Comparison of ENCODE assay signal across 26 cellular contexts in the genomic region with DNA sequence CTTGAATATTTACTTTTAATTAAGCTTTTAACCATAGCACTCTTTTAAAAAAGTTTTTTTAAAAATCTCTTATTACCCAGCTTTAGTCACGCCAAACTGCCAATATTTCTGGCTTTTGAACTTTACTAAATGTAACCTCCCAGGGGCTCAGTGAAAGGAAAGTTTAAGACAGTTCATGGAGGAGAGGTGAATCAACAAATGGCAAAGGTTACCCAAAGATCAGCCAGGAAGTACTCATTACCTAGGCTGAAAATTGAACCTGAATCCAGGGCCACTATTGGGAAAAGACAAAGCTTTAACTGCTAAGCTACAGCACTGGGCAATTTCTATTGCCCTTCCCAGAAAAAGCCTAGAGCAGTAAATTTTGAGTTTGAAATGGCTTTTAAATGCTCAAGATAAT.
"Had no signal": no experiment of that assay in that cellular context is flagged by ENCODE, and none has a peak within 500 bp of the region (broad histone marks: within the 10 kb centered on the region; RNA-seq: fewer than 3 reads in every experiment).

No MANE protein-coding gene starts in this region.

- H3K4me3 ChIP-seq: stomach, suprapubic skin, testis, thoracic aorta, thyroid gland, tibial artery, tibial nerve, transverse colon, upper lobe of left lung, upper lobe of right lung, uterus, vagina had no signal

- H3K27ac ChIP-seq: stomach, suprapubic skin, testis, thoracic aorta, thyroid gland, tibial artery, tibial nerve, transverse colon, upper lobe of left lung, upper lobe of right lung, uterus, vagina had no signal

- DNase-seq: stimulated activated CD4-positive, alpha-beta T cell treated with anti-CD3 and anti-CD28 coated beads, Interleukin-2, amount 100 ng/mL, for 48 hours; stimulated activated CD4-positive, alpha-beta T cell treated with anti-CD3 and anti-CD28 coated beads, Interleukin-4, amount 100 ng/mL, for 1 hour; stimulated activated CD4-positive, alpha-beta T cell treated with anti-CD3 and anti-CD28 coated beads, Interleukin-4, amount 100 ng/mL, for 24 hours; stimulated activated CD4-positive, alpha-beta T cell treated with anti-CD3 and anti-CD28 coated beads, Interleukin-4, amount 100 ng/mL, for 4 hours; stimulated activated CD8-positive, alpha-beta memory T cell treated with anti-CD3 and anti-CD28 coated beads, Interleukin-4, amount 100 ng/mL, for 48 hours; stimulated activated naive B cell treated with anti-CD40 and anti-IgM and Interleukin-4, amounts not matched to agents 10 μg/mL and 1 μg/mL and 100 μg/mL, for 72 hours; stimulated activated naive CD4-positive, alpha-beta T cell; stimulated activated naive CD4-positive, alpha-beta T cell treated with Interleukin-2 at 50 U/mL for 16 hours; stimulated activated naive CD8-positive, alpha-beta T cell treated with anti-CD3 and anti-CD28 coated beads, Interleukin-15, amount 100 ng/mL, for 72 hours; stimulated activated naive CD8-positive, alpha-beta T cell treated with anti-CD3 and anti-CD28 coated beads, Interleukin-15, Interleukin-2, amounts not matched to agents 100 U/mL and 50 U/mL, for 24 hours; stomach; substantia nigra; testis; thyroid gland; tibial artery; transverse colon; trophoblast cell; upper lobe of left lung; upper lobe of right lung; uterus had no signal

- H3K36me3 ChIP-seq: suprapubic skin, thoracic aorta, thyroid gland, tibial artery, tibial nerve, upper lobe of left lung, upper lobe of right lung, uterus, vagina had no signal

- H3K4me1 ChIP-seq: stomach, suprapubic skin, testis, thyroid gland, tibial artery, tibial nerve, transverse colon, upper lobe of left lung, upper lobe of right lung, uterus, vagina had no signal

- H3K27me3 ChIP-seq: stomach, suprapubic skin, testis, thyroid gland, tibial artery, tibial nerve, transverse colon, upper lobe of left lung, upper lobe of right lung, uterus, vagina had no signal

- H3K9me3 ChIP-seq: suprapubic skin, testis, thyroid gland, vagina had no signal

- ATAC-seq: stimulated activated effector memory CD8-positive, alpha-beta T cell treated with anti-CD3 and anti-CD28 coated beads, Interleukin-12 subunit alpha, Interleukin-12 subunit beta, amount 100 ng/mL, for 72 hours; stimulated activated memory B cell treated with anti-CD40 and anti-IgM and Interleukin-4, amounts not matched to agents 10 μg/mL and 1 μg/mL and 100 μg/mL, for 72 hours; stimulated activated naive B cell treated with anti-CD40 and anti-IgM and Interleukin-4, amounts not matched to agents 10 μg/mL and 1 μg/mL and 100 μg/mL, for 72 hours; stimulated activated naive CD8-positive, alpha-beta T cell treated with anti-CD3 and anti-CD28 coated beads, Interleukin-15, amount 100 ng/mL, for 72 hours; stimulated activated naive CD8-positive, alpha-beta T cell treated with anti-CD3 and anti-CD28 coated beads, Interleukin-15, Interleukin-2, amounts not matched to agents 100 U/mL and 50 U/mL, for 24 hours; upper lobe of right lung had no signal
